ENCODE assay signal across 14 cellular contexts in genomic region chr5:56097055-56097454, GRCh38.
"Had no signal": no experiment of that assay in that cellular context is flagged by ENCODE, and none has a peak within 500 bp of the region (broad histone marks: within the 10 kb centered on the region; RNA-seq: fewer than 3 reads in every experiment).

No MANE protein-coding gene starts in this region.

- DNase-seq: activated CD8-positive, alpha-beta memory T cell treated with anti-CD3 and anti-CD28 coated beads, Interleukin-2, amount 50 U/mL, for 4 hours; activated CD8-positive, alpha-beta T cell treated with anti-CD3 and anti-CD28 coated beads, Interleukin-2, amount 10 ng/mL, durations not matched to agents 7 days and 5 days; activated gamma-delta T cell; activated T-cell treated with anti-CD3 and anti-CD28 coated beads, Interleukin-2, amount 50 U/mL, for 72 hours; dermis blood vessel endothelial cell; heart left ventricle; pancreas; sigmoid colon; spleen; testis; WERI-Rb-1 had no signal

- H3K4me3 ChIP-seq: ascending aorta, heart left ventricle, lung, pancreas, sigmoid colon, spleen, testis, upper lobe of left lung had no signal

- ATAC-seq: activated CD8-positive, alpha-beta T cell treated with anti-CD3 and anti-CD28 coated beads, Interleukin-2, amount 10 ng/mL, durations not matched to agents 7 days and 5 days; activated T-cell treated with anti-CD3 and anti-CD28 coated beads, Interleukin-2, amount 50 U/mL, for 72 hours; heart left ventricle had no signal

- H3K4me3 Mint-ChIP-seq: activated CD8-positive, alpha-beta T cell treated with anti-CD3 and anti-CD28 coated beads, Interleukin-2, amount 10 ng/mL, durations not matched to agents 7 days and 5 days had no signal

- H3K27ac Mint-ChIP-seq: activated CD8-positive, alpha-beta T cell treated with anti-CD3 and anti-CD28 coated beads, Interleukin-2, amount 10 ng/mL, durations not matched to agents 7 days and 5 days; activated T-cell treated with anti-CD3 and anti-CD28 coated beads, Interleukin-2, amount 50 U/mL, for 72 hours had no signal
